Comparison of ENCODE assay signal across 1 cellular context in genomic region chr7:151051108-151051507, GRCh38.
TF ChIP-seq lines count a peak whose summit lies in the region.

No MANE protein-coding gene starts in this region.

TF ChIP-seq in endothelial cell of umbilical vein, 7 proteins besides CTCF, POLR2A, EP300 and RAD21:
- no peak for TF ChIP-seq EZH2 (IDR thresholded peaks at IDR 0.05; ENCODE audit: borderline replicate concordance, low read depth, low read length, severe bottlenecking)
- TF ChIP-seq GATA2 (IDR thresholded peaks at IDR 0.05; ENCODE audit: insufficient read depth, insufficient read length, low read depth, low read length), result no peak
- TF ChIP-seq MAX (IDR thresholded peaks at IDR 0.05; ENCODE audit: insufficient read depth, insufficient read length), result peak; percentile 88
- no peak for TF ChIP-seq FOS (IDR thresholded peaks at IDR 0.05; ENCODE audit: borderline replicate concordance, insufficient read depth, low read length)
- TF ChIP-seq MYC (IDR thresholded peaks at IDR 0.05; ENCODE audit: low read depth, low read length), result no peak
- no peak for TF ChIP-seq JUN (IDR thresholded peaks at IDR 0.05; ENCODE audit: borderline replicate concordance, insufficient read depth, insufficient read length, low read depth)
- TF ChIP-seq POLR2AphosphoS5 (IDR thresholded peaks at IDR 0.05; ENCODE audit: insufficient read depth, low read depth, low read length), result peak; percentile 34
TF ChIP-seq in endothelial cell of umbilical vein: peak in this region for 2.
